Comparison of ENCODE assay signal across 2 cellular contexts in genomic region chr22:38907767-38908166, GRCh38.
A peak's percentile ranks its signal among the peaks of the same experiment; 100 is the strongest.
TF ChIP-seq lines count a peak whose summit lies in the region.

No MANE protein-coding gene starts in this region.

TF ChIP-seq in HEK293, 187 proteins besides CTCF, POLR2A, EP300 and RAD21:
- TF ChIP-seq ZNF426 (tag by site-specific recombination; IDR thresholded peaks at IDR 0.05) (no peak), ZNF747 (tag by site-specific recombination; IDR thresholded peaks at IDR 0.05) (no peak), ZNF621 (tag by site-specific recombination; IDR thresholded peaks at IDR 0.05) (no peak), ZNF366 (tag by site-specific recombination; conservative IDR thresholded peaks at IDR 0.05) (peak; percentile 37; the same call in 1 of the 2 replicates), SP2 (tag by site-specific recombination; IDR thresholded peaks at IDR 0.05) (no peak)

TF ChIP-seq in K562, 482 proteins besides CTCF, POLR2A, EP300 and RAD21 (continued from another document):
- TF ChIP-seq HMBOX1 (IDR thresholded peaks at IDR 0.05) (0 out of 2 replicates have a peak, but pooled peaks have one; percentile 14), FOSL1 (tag; conservative IDR thresholded peaks at IDR 0.05) (no peak)
